8 cellular contexts compared by ENCODE assay signal in genomic region chr3:115146032-115146417, GRCh38. TPM values are rescaled to one million over a fixed set of nuclear protein-coding genes. Genes with fewer than 3 reads are reported as not detected.
A peak's percentile ranks its signal among the peaks of the same experiment; 100 is the strongest.
DNase-seq lines count a peak whose midpoint lies in the region; ATAC-seq lines count a peak whose summit lies in the region.

No MANE protein-coding gene starts in this region.

- H3K27ac ChIP-seq in esophagus (ENCODE audit: low read depth in 2 of 2, low read length in 1 of 2) (peak overlapping the region; percentile 99 to 100), temporal lobe (ENCODE audit: low read depth, low read length) (peak overlapping the region; percentile 91)

- H3K9me3 ChIP-seq in esophagus (ENCODE audit: control insufficient read depth in 2 of 2, insufficient read depth in 1 of 2, low read depth in 1 of 2, low read length in 1 of 2): no peaks in the 10 kb centered on the region

- peak; percentile 14 for ATAC-seq in HG03469 (IDR thresholded peaks at IDR 0.05; ENCODE audit: unreplicated experiment)
- ATAC-seq in GM18868 (IDR thresholded peaks at IDR 0.05; ENCODE audit: unreplicated experiment): no peak

- peak overlapping the region; percentile 93 to 95 for H3K4me3 ChIP-seq in esophagus (ENCODE audit: low read depth in 1 of 2, low read length in 2 of 2)

- WGBS in esophagus, 2 donors: 1 to 2% methylated on average over 9 of the region's 9 CpGs

- no peaks in the 10 kb centered on the region for H3K4me1 ChIP-seq in esophagus (ENCODE audit: control insufficient read depth in 2 of 2, insufficient read depth in 2 of 2, low read length in 1 of 2)

- H3K27me3 ChIP-seq in esophagus (ENCODE audit: control insufficient read depth in 1 of 2, insufficient read depth in 2 of 2, low read length in 2 of 2): no peaks in the 10 kb centered on the region

- DNase-seq in CD1c-positive myeloid dendritic cell (ENCODE audit: extremely low spot score): peak; percentile 70
- peak; percentile 90 for DNase-seq in NCI-H82 treated with DMSO at 0.1 percent for 48 hours (lab: John Stamatoyannopoulos, UW; ENCODE audit: unreplicated experiment)
- peak; percentile 39 for DNase-seq in activated T-cell treated with anti-CD3 and anti-CD28 coated beads, Interleukin-2, amount 50 U/mL, for 1 hour
- peak; percentile 74 for DNase-seq in myocyte (ENCODE audit: low read depth)

- H3K36me3 ChIP-seq in esophagus (ENCODE audit: control insufficient read depth in 2 of 2, insufficient read depth in 2 of 2, low read length in 1 of 2): no peaks in the 10 kb centered on the region

RNA-seq across cellular contexts. Expression of gene ZBTB20, which starts 1.1 kb away (rescaled TPM):
- 1 to 10 TPM in 1 of 2 donors, under 1 TPM in 1; 0.16 to 1.3 TPM for polyA plus RNA-seq in esophagus
- total RNA-seq in myocyte (62.4 and 88.9 TPM in 2 replicates), temporal lobe (65.2 TPM)
- polyA plus RNA-seq in myocyte (2012): 7.4 TPM

Comparison
In these comparisons a context has a peak if more than half of its experiments do, and no peak if none do; other contexts are left out.
1. DNase-seq: peak in every context shown above with its lines; median percentile 90 in NCI-H82 treated with DMSO at 0.1 percent for 48 hours; 74 in myocyte; 70 in CD1c-positive myeloid dendritic cell; 39 in activated T-cell treated with anti-CD3 and anti-CD28 coated beads, Interleukin-2, amount 50 U/mL, for 1 hour.